Comparison of ENCODE assay signal across 13 cellular contexts in genomic region chr2:204049635-204050034, GRCh38.
A peak's percentile ranks its signal among the peaks of the same experiment; 100 is the strongest.
DNase-seq lines count a peak whose midpoint lies in the region; ATAC-seq and TF ChIP-seq lines count a peak whose summit lies in the region.
"Had no signal": no experiment of that assay in that cellular context is flagged by ENCODE, and none has a peak within 500 bp of the region (broad histone marks: within the 10 kb centered on the region; RNA-seq: fewer than 3 reads in every experiment).

No MANE protein-coding gene starts in this region.

- no peak for TF ChIP-seq POLR2A in uterus (IDR thresholded peaks at IDR 0.05)

- H4K20me1 ChIP-seq in MM.1S (ENCODE audit: insufficient read depth, low read length), result no peaks in the 10 kb centered on the region

- H3K9me3 ChIP-seq in MM.1S (replicated peaks; ENCODE audit: insufficient read depth, low read length), result no peaks in the 10 kb centered on the region
- H3K9me3 ChIP-seq in uterus, result no peaks in the 10 kb centered on the region
- H3K9me3 ChIP-seq: gastrocnemius medialis, lower lobe of right lung, thyroid gland had no signal

- H3K4me3 ChIP-seq in MM.1S (ENCODE audit: low read length) (no peak overlapping the region), uterus (no peak overlapping the region)
- H3K4me3 ChIP-seq: gastrocnemius medialis, lower lobe of right lung, thyroid gland had no signal

- intact Hi-C loops in uterus (cut with DNase I; ENCODE audit: low total_unique reads), result no loop called here

- H3K9me2 ChIP-seq in MM.1S (replicated peaks; ENCODE audit: insufficient read depth, low read length), result no peaks in the 10 kb centered on the region

- H3F3A ChIP-seq in MM.1S (ENCODE audit: insufficient read depth, low read length), result peaks cover 16% of the 10 kb centered on the region

- H3K27ac ChIP-seq in MM.1S (ENCODE audit: low read length), result peak overlapping the region; percentile 0; the same call in 1 of the 2 replicates
- no peak overlapping the region for H3K27ac ChIP-seq in uterus
- H3K27ac ChIP-seq: gastrocnemius medialis, lower lobe of right lung, thyroid gland had no signal

- H2AFZ ChIP-seq in MM.1S (ENCODE audit: low read length), result no peak overlapping the region

- no peaks in the 10 kb centered on the region for H3K79me2 ChIP-seq in MM.1S (ENCODE audit: low read length)

- H3K27me3 ChIP-seq in MM.1S (replicated peaks; ENCODE audit: insufficient read depth, low read length) (no peaks in the 10 kb centered on the region), uterus (no peaks in the 10 kb centered on the region)
- H3K27me3 ChIP-seq: gastrocnemius medialis, thyroid gland had no signal

- peak; percentile 88 for ATAC-seq in GM18511 (IDR thresholded peaks at IDR 0.05; ENCODE audit: unreplicated experiment)
- ATAC-seq in GM19455 (IDR thresholded peaks at IDR 0.05; ENCODE audit: unreplicated experiment), result peak; percentile 48
- ATAC-seq in HG02885 (IDR thresholded peaks at IDR 0.05; ENCODE audit: poor library complexity, unreplicated experiment), result peak; percentile 74
- ATAC-seq: gastrocnemius medialis, lower lobe of right lung had no signal

- peaks cover 46% of the 10 kb centered on the region for H3K4me1 ChIP-seq in MM.1S (ENCODE audit: low read length)
- peaks cover 0 to 3% of the 10 kb centered on the region in 2 donors for H3K4me1 ChIP-seq in uterus
- H3K4me1 ChIP-seq: gastrocnemius medialis, lower lobe of right lung, thyroid gland had no signal

- peak; percentile 83 for DNase-seq in MM.1S
- DNase-seq in uterus, result no peak
- no peak for DNase-seq in kidney glomerular epithelial cell (lab: John Stamatoyannopoulos, UW)
- no peak for DNase-seq in CD1c-positive myeloid dendritic cell (ENCODE audit: extremely low spot score)
- no peak for DNase-seq in activated CD4-positive, CD25-positive, alpha-beta regulatory T cell treated with anti-CD3 and anti-CD28 coated beads, Interleukin-2, amount 50 U/mL, for 72 hours
- DNase-seq: activated B cell treated with CpG ODN at 0.5 μM for 24 hours, gastrocnemius medialis, lower lobe of right lung, NCI-H2081 treated with DMSO at 0.1 percent for 48 hours, thyroid gland had no signal

- no peak overlapping the region for H3K9ac ChIP-seq in MM.1S (ENCODE audit: low read length)

- H3K36me3 ChIP-seq in MM.1S (replicated peaks; ENCODE audit: insufficient read depth, low read length) (no peaks in the 10 kb centered on the region), uterus (no peaks in the 10 kb centered on the region)
- H3K36me3 ChIP-seq: gastrocnemius medialis, lower lobe of right lung, thyroid gland had no signal

- TF ChIP-seq CTCF in MM.1S (IDR thresholded peaks at IDR 0.05; ENCODE audit: low read length), result no peak
- TF ChIP-seq CTCF in uterus (IDR thresholded peaks at IDR 0.05), result no peak

- peak overlapping the region; percentile 24; the same call in 1 of the 2 replicates for H3K4me2 ChIP-seq in MM.1S (ENCODE audit: low read depth, low read length)
